Comparison of ENCODE assay signal across 11 cellular contexts in genomic region chr6:116087437-116088027, GRCh38. TPM values are rescaled to one million over a fixed set of nuclear protein-coding genes. Genes with fewer than 3 reads are reported as not detected.
A peak's percentile ranks its signal among the peaks of the same experiment; 100 is the strongest.
DNase-seq lines count a peak whose midpoint lies in the region; ATAC-seq and TF ChIP-seq lines count a peak whose summit lies in the region.
"Had no signal": no experiment of that assay in that cellular context is flagged by ENCODE, and none has a peak within 500 bp of the region (broad histone marks: within the 10 kb centered on the region; RNA-seq: fewer than 3 reads in every experiment).

No MANE protein-coding gene starts in this region.

- ATAC-seq in GM19025 (IDR thresholded peaks at IDR 0.05; ENCODE audit: low read depth, unreplicated experiment) (peak; percentile 96), HG02840 (IDR thresholded peaks at IDR 0.05; ENCODE audit: low FRiP score, unreplicated experiment) (peak; percentile 95)

- DNase-seq in PC-9 (peak in 1 of 2 experiments; percentile 82), renal cortical epithelial cell (ENCODE audit: low read depth) (peak; percentile 87), HEK293T (ENCODE audit: extremely low spot score) (no peak), NCI-H748 (lab: John Stamatoyannopoulos, UW; ENCODE audit: unreplicated experiment) (no peak), erythroblast (lab: John Stamatoyannopoulos, UW) (no peak), activated gamma-delta T cell treated with Interleukin-2 at 50 U/mL for 16 hours (no peak)
- DNase-seq: NCI-H1694 treated with DMSO at 0.1 percent for 48 hours, thyroid gland had no signal

- H3K36me3 ChIP-seq in PC-9 (ENCODE audit: low read depth), result no peaks in the 10 kb centered on the region
- H3K36me3 ChIP-seq: neural progenitor cell, thyroid gland had no signal

- POLR2A ChIA-PET in PC-9 (lab: Charles Lee; ENCODE audit: unreplicated experiment), result no interaction called here
- POLR2A ChIA-PET in HEK293T (lab: Yijun Ruan, JAX), result interaction anchor here (0.6 to 3.7 kb wide), 2 partner anchors 13 to 114 kb away, joined by 3 to 17 read pairs; partner anchors contain the start of gene NT5DC1

- no peak overlapping the region for H3K4me3 ChIP-seq in PC-9
- H3K4me3 ChIP-seq: neural progenitor cell, thyroid gland had no signal

- H3K9me2 ChIP-seq in PC-9 (ENCODE audit: insufficient read depth), result no peaks in the 10 kb centered on the region

- H3F3A ChIP-seq in PC-9 (ENCODE audit: insufficient read depth, low read depth), result no peaks in the 10 kb centered on the region

- CTCF ChIA-PET in PC-9 (lab: Charles Lee) (interaction anchor here (0.6 to 1.1 kb wide), 2 partner anchors 29 to 77 kb away, joined by 3 to 9 read pairs; no protein-coding TSS in a partner anchor), HEK293T (lab: Yijun Ruan, JAX) (no interaction called here)

- peak overlapping the region; percentile 11; the same call in 1 of the 2 replicates for H3K4me2 ChIP-seq in PC-9
- H3K4me2 ChIP-seq: neural progenitor cell had no signal

- no peak overlapping the region for H2AFZ ChIP-seq in PC-9
- H2AFZ ChIP-seq: neural progenitor cell had no signal

- no peak for TF ChIP-seq POLR2A in erythroblast (IDR thresholded peaks at IDR 0.05; ENCODE audit: low read length)

- H3K79me2 ChIP-seq in PC-9 (ENCODE audit: low read depth), result no peaks in the 10 kb centered on the region

- H3K4me1 ChIP-seq in PC-9 (replicated peaks; ENCODE audit: insufficient read depth), result peaks cover 16% of the 10 kb centered on the region
- H3K4me1 ChIP-seq: neural progenitor cell had no signal

- H3K9me3 ChIP-seq in PC-9 (ENCODE audit: insufficient read depth, low read depth), result 0 out of 2 replicates have a peak, but pooled peaks cover 3% of the 10 kb centered on the region
- H3K9me3 ChIP-seq: thyroid gland had no signal

- no peak for TF ChIP-seq CTCF in PC-9 (conservative IDR thresholded peaks at IDR 0.05)

- H4K20me1 ChIP-seq in PC-9 (ENCODE audit: insufficient read depth), result no peaks in the 10 kb centered on the region

- no peaks in the 10 kb centered on the region for H3K27me3 ChIP-seq in PC-9 (ENCODE audit: insufficient read depth, low read depth)
- H3K27me3 ChIP-seq: neural progenitor cell, thyroid gland had no signal

- H3K27ac ChIP-seq in PC-9, result no peak overlapping the region
- H3K27ac ChIP-seq: neural progenitor cell, thyroid gland had no signal

- BruUV-seq in PC-9 (replicated peaks; lab: Mats Ljungman, UMichigan), result no TSS peak

- intact Hi-C loops in PC-9 (cut with micrococcal nuclease; ENCODE audit: unreplicated experiment), result no loop called here

TF ChIP-seq in HEK293T, 16 proteins besides CTCF, POLR2A, EP300 and RAD21:
- TF ChIP-seq ARNT (IDR thresholded peaks at IDR 0.05) (no peak), FOXK2 (IDR thresholded peaks at IDR 0.05) (no peak), ELF4 (IDR thresholded peaks at IDR 0.05) (no peak), CTBP1 (IDR thresholded peaks at IDR 0.05; ENCODE audit: borderline replicate concordance) (no peak), SP1 (IDR thresholded peaks at IDR 0.05) (no peak), FOXM1 (IDR thresholded peaks at IDR 0.05; ENCODE audit: borderline replicate concordance) (no peak)
- TF ChIP-seq, protein P1, sequence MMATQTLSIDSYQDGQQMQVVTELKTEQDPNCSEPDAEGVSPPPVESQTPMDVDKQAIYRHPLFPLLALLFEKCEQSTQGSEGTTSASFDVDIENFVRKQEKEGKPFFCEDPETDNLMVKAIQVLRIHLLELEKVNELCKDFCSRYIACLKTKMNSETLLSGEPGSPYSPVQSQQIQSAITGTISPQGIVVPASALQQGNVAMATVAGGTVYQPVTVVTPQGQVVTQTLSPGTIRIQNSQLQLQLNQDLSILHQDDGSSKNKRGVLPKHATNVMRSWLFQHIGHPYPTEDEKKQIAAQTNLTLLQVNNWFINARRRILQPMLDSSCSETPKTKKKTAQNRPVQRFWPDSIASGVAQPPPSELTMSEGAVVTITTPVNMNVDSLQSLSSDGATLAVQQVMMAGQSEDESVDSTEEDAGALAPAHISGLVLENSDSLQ (IDR thresholded peaks at IDR 0.05), result no peak
TF ChIP-seq in HEK293T: peak in this region for 0.

RNA-seq across cellular contexts. Expression of gene NT5DC1, which starts 13.1 kb away (rescaled TPM):
- total RNA-seq in PC-9 (2021) (33.2 and 33.5 TPM in 2 replicates), renal cortical epithelial cell (8.3 and 12.3 TPM in 2 replicates)

RNA-seq across cellular contexts. Expression of gene FRK, which starts 26.8 kb away (rescaled TPM):
- total RNA-seq in PC-9 (2021) (14.4 and 17.2 TPM in 2 replicates), renal cortical epithelial cell (21.7 and 44.4 TPM in 2 replicates)

RNA-seq across cellular contexts. Expression of gene COL10A1, which starts 38.4 kb away (rescaled TPM):
- not detected in 2 replicates for total RNA-seq in PC-9 (2021)
- total RNA-seq in renal cortical epithelial cell, result not detected in 2 replicates
